ENCODE assay signal across 29 cellular contexts in the genomic region with DNA sequence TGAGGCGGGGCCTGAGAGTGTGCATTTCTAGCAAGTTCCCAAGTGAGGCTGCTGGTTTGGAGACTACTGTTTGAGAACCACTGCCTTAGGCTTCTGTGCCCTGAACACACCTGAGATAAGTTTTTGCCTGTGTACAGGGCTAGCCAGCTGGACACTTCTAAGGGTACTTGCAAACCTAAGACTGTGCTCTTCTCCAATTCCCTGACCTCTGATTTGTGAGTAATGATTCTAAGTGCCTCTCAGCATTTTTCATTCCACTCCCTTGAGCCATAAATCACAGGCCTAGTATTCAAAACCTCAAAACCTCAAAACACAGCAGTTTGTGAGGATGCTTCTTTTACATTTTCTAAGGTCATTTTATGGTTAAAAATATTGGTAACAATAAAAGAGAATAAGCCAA.
A peak's percentile ranks its signal among the peaks of the same experiment; 100 is the strongest.
DNase-seq lines count a peak whose midpoint lies in the region; ATAC-seq and TF ChIP-seq lines count a peak whose summit lies in the region.
"Had no signal": no experiment of that assay in that cellular context is flagged by ENCODE, and none has a peak within 500 bp of the region (broad histone marks: within the 10 kb centered on the region; RNA-seq: fewer than 3 reads in every experiment).

No MANE protein-coding gene starts in this region.

- H2AFZ ChIP-seq in mammary epithelial cell (ENCODE audit: low read depth, low read length) (no peak overlapping the region), Karpas-422 (ENCODE audit: low read length) (no peak overlapping the region)

- ATAC-seq in right lobe of liver (no peak), heart left ventricle (no peak), GM18520 (IDR thresholded peaks at IDR 0.05; ENCODE audit: unreplicated experiment) (no peak)
- ATAC-seq: activated CD4-positive, alpha-beta T cell treated with anti-CD3 and anti-CD28 coated beads for 36 hours; activated T-cell treated with anti-CD3 and anti-CD28 coated beads, Interleukin-2, amount 50 U/mL, for 4 hours; left colon; naive thymus-derived CD8-positive, alpha-beta T cell had no signal

- H3K4me1 Mint-ChIP-seq in MCF 10A (ENCODE audit: insufficient read depth, unreplicated experiment), result peaks cover 16% of the 10 kb centered on the region

- peaks cover under 1% of the 10 kb centered on the region for H3K9me3 Mint-ChIP-seq in MCF 10A (ENCODE audit: unreplicated experiment)
- H3K9me3 Mint-ChIP-seq: activated T-cell treated with anti-CD3 and anti-CD28 coated beads, Interleukin-2, amount 50 U/mL, for 4 hours; CD4-positive, alpha-beta T cell; dendritic cell treated with granulocyte-macrophage colony-stimulating factor and Interleukin-4, amounts not matched to agents 40 ng/mL and 50 ng/mL, for 4 days; naive thymus-derived CD8-positive, alpha-beta T cell; stimulated activated naive CD8-positive, alpha-beta T cell treated with anti-CD3 and anti-CD28 coated beads, Interleukin-15, Interleukin-2, amounts not matched to agents 100 ng/mL and 50 ng/mL, for 24 hours had no signal

- BruUV-seq in mammary epithelial cell (replicated peaks; lab: Mats Ljungman, UMichigan), result no TSS peak
- BruUV-seq in MCF 10A (replicated peaks; lab: Mats Ljungman, UMichigan), result no TSS peak

- H3K79me2 ChIP-seq in mammary epithelial cell (ENCODE audit: insufficient read depth, low read length), result no peaks in the 10 kb centered on the region
- no peaks in the 10 kb centered on the region for H3K79me2 ChIP-seq in Karpas-422 (ENCODE audit: low read length)

- H3K27me3 Mint-ChIP-seq in MCF 10A (ENCODE audit: insufficient read depth, unreplicated experiment), result no peaks in the 10 kb centered on the region
- H3K27me3 Mint-ChIP-seq: activated CD4-positive, alpha-beta T cell treated with anti-CD3 and anti-CD28 coated beads for 36 hours; CD4-positive, alpha-beta T cell; dendritic cell treated with granulocyte-macrophage colony-stimulating factor and Interleukin-4, amounts not matched to agents 40 ng/mL and 50 ng/mL, for 4 days; naive thymus-derived CD8-positive, alpha-beta T cell; stimulated activated naive CD8-positive, alpha-beta T cell treated with anti-CD3 and anti-CD28 coated beads, Interleukin-15, Interleukin-2, amounts not matched to agents 100 ng/mL and 50 ng/mL, for 24 hours had no signal

- POLR2A ChIA-PET in MCF 10A (lab: Yijun Ruan, JAX), result no interaction called here

- no peak overlapping the region for H3K27ac Mint-ChIP-seq in MCF 10A (ENCODE audit: low read depth, unreplicated experiment)
- H3K27ac Mint-ChIP-seq: activated CD4-positive, alpha-beta T cell treated with anti-CD3 and anti-CD28 coated beads for 36 hours; CD4-positive, alpha-beta T cell; dendritic cell treated with granulocyte-macrophage colony-stimulating factor and Interleukin-4, amounts not matched to agents 40 ng/mL and 50 ng/mL, for 4 days; naive thymus-derived CD8-positive, alpha-beta T cell; stimulated activated naive CD8-positive, alpha-beta T cell treated with anti-CD3 and anti-CD28 coated beads, Interleukin-15, Interleukin-2, amounts not matched to agents 100 ng/mL and 50 ng/mL, for 24 hours had no signal

- no peak for TF ChIP-seq POLR2A in right lobe of liver (IDR thresholded peaks at IDR 0.05)
- no peak for TF ChIP-seq POLR2A in heart left ventricle (IDR thresholded peaks at IDR 0.05)

- H3K36me3 Mint-ChIP-seq in MCF 10A (ENCODE audit: insufficient read depth, unreplicated experiment), result no peaks in the 10 kb centered on the region

- WGBS in mammary epithelial cell (ENCODE audit: low coverage, missing lambda C conversion rate), result 100% methylated on average over 1 of the region's 1 CpG
- WGBS in right lobe of liver (ENCODE audit: insufficient coverage, low coverage, low lambda C conversion rate, missing lambda C conversion rate), result no CpG with 5 or more reads among the region's 1 CpG
- 78 to 100% (median 98%) methylated on average over 1 of the region's 1 CpG for WGBS in heart left ventricle, 4 donors

- H3K9ac ChIP-seq in mammary epithelial cell (ENCODE audit: insufficient read depth, low read length), result no peak overlapping the region
- H3K9ac ChIP-seq in Karpas-422 (ENCODE audit: low read length), result no peak overlapping the region
- H3K9ac ChIP-seq: KMS-11 had no signal

- H3K4me2 ChIP-seq in mammary epithelial cell (ENCODE audit: insufficient read depth, low read depth, low read length) (no peak overlapping the region), Karpas-422 (ENCODE audit: low read depth, low read length, poor library complexity, severe bottlenecking) (no peak overlapping the region)
- H3K4me2 ChIP-seq: KMS-11 had no signal

- dilution Hi-C loops in mammary epithelial cell (cut with HindIII; ENCODE audit: low sequenced_read_pairs), result no loop called here

- H3K9me2 ChIP-seq in Karpas-422 (replicated peaks; ENCODE audit: insufficient read depth, low read length), result no peaks in the 10 kb centered on the region

- H3K4me3 ChIP-seq in mammary epithelial cell (replicated peaks in 1 of 3; ENCODE audit: insufficient read depth in 1 of 3, low read depth in 2 of 3, low read length in 3 of 3) (no peak overlapping the region), astrocyte of the spinal cord (ENCODE audit: low read depth, low read length) (no peak overlapping the region), right lobe of liver (no peak overlapping the region), heart left ventricle (no peak overlapping the region), Karpas-422 (ENCODE audit: low read length) (no peak overlapping the region)
- H3K4me3 ChIP-seq: adrenal gland, tibial artery had no signal

- intact Hi-C loops in mammary epithelial cell (cut with micrococcal nuclease) (no loop called here), MCF 10A (cut with micrococcal nuclease) (no loop called here), right lobe of liver (cut with DNase I) (no loop called here), heart left ventricle (cut with DNase I) (no loop called here)

- H3K9me3 ChIP-seq in mammary epithelial cell (replicated peaks; ENCODE audit: insufficient read depth, low read length) (no peaks in the 10 kb centered on the region), right lobe of liver (no peaks in the 10 kb centered on the region), heart left ventricle (no peaks in the 10 kb centered on the region), Karpas-422 (ENCODE audit: low read length) (no peaks in the 10 kb centered on the region)
- H3K9me3 ChIP-seq: adrenal gland had no signal

- no peaks in the 10 kb centered on the region for H4K20me1 ChIP-seq in mammary epithelial cell (ENCODE audit: insufficient read depth, low read length)
- H4K20me1 ChIP-seq in Karpas-422 (ENCODE audit: insufficient read depth, low read depth, low read length), result no peaks in the 10 kb centered on the region

- no peaks in the 10 kb centered on the region for H3K36me3 ChIP-seq in mammary epithelial cell (ENCODE audit: insufficient read depth, low read length)
- no peaks in the 10 kb centered on the region for H3K36me3 ChIP-seq in right lobe of liver
- H3K36me3 ChIP-seq in heart left ventricle, result peaks cover 0 to 12% (median 0%) of the 10 kb centered on the region in 9 donors
- no peaks in the 10 kb centered on the region for H3K36me3 ChIP-seq in Karpas-422 (ENCODE audit: insufficient read depth, low read length)
- H3K36me3 ChIP-seq: adrenal gland had no signal

- CTCF ChIA-PET in mammary epithelial cell (lab: Charles Lee; ENCODE audit: low non-redundant PET) (no interaction called here), MCF 10A (lab: Yijun Ruan, JAX) (interaction anchor here (0.7 kb wide), 1 partner anchor 112 kb away, joined by 3 read pairs; no protein-coding TSS in a partner anchor)

- H3K27ac ChIP-seq in mammary epithelial cell (ENCODE audit: insufficient read depth, low read depth, low read length) (no peak overlapping the region), right lobe of liver (no peak overlapping the region), heart left ventricle (no peak overlapping the region), Karpas-422 (ENCODE audit: low read length) (no peak overlapping the region)
- H3K27ac ChIP-seq: 22Rv1, adrenal gland, KMS-11, RWPE1, tibial artery had no signal

- H3K27me3 ChIP-seq in mammary epithelial cell (ENCODE audit: insufficient read depth, low read length), result no peaks in the 10 kb centered on the region
- no peaks in the 10 kb centered on the region for H3K27me3 ChIP-seq in right lobe of liver
- no peaks in the 10 kb centered on the region for H3K27me3 ChIP-seq in heart left ventricle
- H3K27me3 ChIP-seq in Karpas-422 (ENCODE audit: low read length), result no peaks in the 10 kb centered on the region
- H3K27me3 ChIP-seq: adrenal gland, tibial artery had no signal

- no peak for TF ChIP-seq CTCF in mammary epithelial cell (conservative IDR thresholded peaks at IDR 0.05 in 1 of 2, IDR thresholded peaks at IDR 0.05 in 1 of 2; ENCODE audit: extremely low read depth in 1 of 2, insufficient read depth in 1 of 2, low read depth in 1 of 2, low read length in 2 of 2)
- TF ChIP-seq CTCF in MCF 10A (IDR thresholded peaks at IDR 0.05; ENCODE audit: unreplicated experiment), result no peak
- no peak for TF ChIP-seq CTCF in astrocyte of the spinal cord (IDR thresholded peaks at IDR 0.05; ENCODE audit: low read depth, low read length)
- TF ChIP-seq CTCF in right lobe of liver (IDR thresholded peaks at IDR 0.05), result no peak
- no peak for TF ChIP-seq CTCF in heart left ventricle (IDR thresholded peaks at IDR 0.05)

- DNase-seq in mammary epithelial cell (peak; percentile 29), MCF 10A (ENCODE audit: unreplicated experiment) (no peak), astrocyte of the spinal cord (ENCODE audit: low read depth, low spot score) (peak; percentile 17), left kidney (ENCODE audit: low read depth, low spot score) (peak; percentile 20), right lobe of liver (no peak), heart left ventricle (no peak), Karpas-422 (no peak)
- DNase-seq: activated CD4-positive, alpha-beta T cell treated with anti-CD3 and anti-CD28 coated beads for 36 hours; activated naive CD4-positive, alpha-beta T cell; activated T-cell treated with anti-CD3 and anti-CD28 coated beads, Interleukin-2, amount 50 U/mL, for 4 hours; adrenal gland; CD4-positive, alpha-beta T cell; GDM1; GOT3; head of caudate nucleus; left colon; naive thymus-derived CD8-positive, alpha-beta T cell; NCI-H1048; NCI-H1930; NCI-H526; retina; T-helper 2 cell; tibial artery had no signal

- in situ Hi-C loops in mammary epithelial cell (cut with MboI; ENCODE audit: low sequenced_read_pairs in 2 of 2) (no loop called here), astrocyte of the spinal cord (cut with HindIII; ENCODE audit: low sequenced_read_pairs) (no loop called here)

- H3K4me3 Mint-ChIP-seq in MCF 10A (ENCODE audit: unreplicated experiment), result no peak overlapping the region
- H3K4me3 Mint-ChIP-seq: activated CD4-positive, alpha-beta T cell treated with anti-CD3 and anti-CD28 coated beads for 36 hours; activated T-cell treated with anti-CD3 and anti-CD28 coated beads, Interleukin-2, amount 50 U/mL, for 4 hours; CD4-positive, alpha-beta T cell; dendritic cell treated with granulocyte-macrophage colony-stimulating factor and Interleukin-4, amounts not matched to agents 40 ng/mL and 50 ng/mL, for 4 days; naive thymus-derived CD8-positive, alpha-beta T cell; stimulated activated naive CD8-positive, alpha-beta T cell treated with anti-CD3 and anti-CD28 coated beads, Interleukin-15, Interleukin-2, amounts not matched to agents 100 ng/mL and 50 ng/mL, for 24 hours had no signal

- H3K4me1 ChIP-seq in mammary epithelial cell (ENCODE audit: insufficient read depth, low read length) (peaks cover 20% of the 10 kb centered on the region), right lobe of liver (no peaks in the 10 kb centered on the region), heart left ventricle (peaks cover 0 to 3% (median 0%) of the 10 kb centered on the region in 12 donors), Karpas-422 (ENCODE audit: low read length) (peaks cover 55% of the 10 kb centered on the region)
- H3K4me1 ChIP-seq: adrenal gland, tibial artery had no signal

Comparison
In these comparisons a context has a peak if more than half of its experiments do, and no peak if none do; other contexts are left out.
1. DNase-seq: peak in mammary epithelial cell (single experiment), astrocyte of the spinal cord (single experiment) and left kidney (single experiment); none in MCF 10A (single experiment), right lobe of liver (0 of 3), heart left ventricle (0 of 5) and Karpas-422 (single experiment).